ENCODE assay signal across 8 cellular contexts in genomic region chr6:551405-551804, GRCh38.
DNase-seq lines count a peak whose midpoint lies in the region; ATAC-seq and TF ChIP-seq lines count a peak whose summit lies in the region.

No MANE protein-coding gene starts in this region.

- H3K27me3 Mint-ChIP-seq in activated T-cell treated with anti-CD3 and anti-CD28 coated beads, Interleukin-2, amount 50 U/mL, for 72 hours (ENCODE audit: low read depth): no peaks in the 10 kb centered on the region

- DNase-seq in AG04450 (ENCODE audit: low read depth, low spot score) (no peak), iPS-NIHi11 (ENCODE audit: low spot score) (peak; percentile 58), esophagus muscularis mucosa (ENCODE audit: extremely low spot score) (no peak), aorta (no peak)
- peak; percentile 51 to 63 for DNase-seq in activated T-cell treated with anti-CD3 and anti-CD28 coated beads, Interleukin-2, amount 50 U/mL, for 72 hours

- WGBS in esophagus muscularis mucosa: 69% methylated on average over 4 of the region's 4 CpGs
- 62 to 72% methylated on average over 3 to 4 of the region's 4 CpGs for WGBS in aorta, 2 donors

- H3K4me1 ChIP-seq in HEK293 (ENCODE audit: control insufficient read depth, insufficient read depth, low read length) (0 out of 2 replicates have a peak, but pooled peaks cover 3% of the 10 kb centered on the region), esophagus muscularis mucosa (no peaks in the 10 kb centered on the region), aorta (ENCODE audit: control insufficient read depth in 1 of 2, insufficient read depth in 2 of 2, low read length in 2 of 2) (no peaks in the 10 kb centered on the region)

- H3K27me3 ChIP-seq in AG04450 (ENCODE audit: control insufficient read depth, insufficient read depth, low read length) (no peaks in the 10 kb centered on the region), esophagus muscularis mucosa (no peaks in the 10 kb centered on the region), aorta (ENCODE audit: control insufficient read depth in 1 of 2, insufficient read depth in 2 of 2, low read length in 1 of 2) (no peaks in the 10 kb centered on the region)

- TF ChIP-seq CTCF in AG04450 (IDR thresholded peaks at IDR 0.05; ENCODE audit: low read depth, low read length): peak; percentile 20; the same call in 1 of the 2 replicates
- TF ChIP-seq CTCF in HEK293 (tag by site-specific recombination; IDR thresholded peaks at IDR 0.05): peak; percentile 72; the same call in 1 of the 2 replicates
- no peak for TF ChIP-seq CTCF in esophagus muscularis mucosa (IDR thresholded peaks at IDR 0.05)

- H3K4me1 Mint-ChIP-seq in activated T-cell treated with anti-CD3 and anti-CD28 coated beads, Interleukin-2, amount 50 U/mL, for 72 hours (ENCODE audit: low read depth): peaks cover 67% of the 10 kb centered on the region

- no peaks in the 10 kb centered on the region for H3K9me3 Mint-ChIP-seq in activated T-cell treated with anti-CD3 and anti-CD28 coated beads, Interleukin-2, amount 50 U/mL, for 72 hours

- peak; percentile 67 to 75 for ATAC-seq in activated T-cell treated with anti-CD3 and anti-CD28 coated beads, Interleukin-2, amount 50 U/mL, for 72 hours (replicated peaks in 1 of 2)
- ATAC-seq in GM21576 (IDR thresholded peaks at IDR 0.05; ENCODE audit: unreplicated experiment): no peak
- ATAC-seq in HG02642 (IDR thresholded peaks at IDR 0.05; ENCODE audit: poor library complexity, unreplicated experiment): no peak
- ATAC-seq in aorta (ENCODE audit: low FRiP score): no peak

- TF ChIP-seq POLR2A in esophagus muscularis mucosa (IDR thresholded peaks at IDR 0.05; ENCODE audit: low read depth): no peak

- TF ChIP-seq EP300 in esophagus muscularis mucosa (IDR thresholded peaks at IDR 0.05): no peak

- POLR2A ChIA-PET in AG04450 (lab: Yijun Ruan, JAX): no interaction called here
- POLR2A ChIA-PET in HEK293 (lab: Yijun Ruan, JAX): no interaction called here

- peak overlapping the region; percentile 56 to 65 for H3K4me3 Mint-ChIP-seq in activated T-cell treated with anti-CD3 and anti-CD28 coated beads, Interleukin-2, amount 50 U/mL, for 72 hours

- peaks cover 0 to 15% of the 10 kb centered on the region in 2 donors for H3K36me3 Mint-ChIP-seq in activated T-cell treated with anti-CD3 and anti-CD28 coated beads, Interleukin-2, amount 50 U/mL, for 72 hours (ENCODE audit: insufficient read depth in 2 of 2)

- H3K36me3 ChIP-seq in HEK293 (ENCODE audit: control insufficient read depth in 2 of 2, insufficient read depth in 1 of 2, low read length in 2 of 2): peaks cover 14 to 47% of the 10 kb centered on the region in 2 experiments; a peak in 2 of 3 replicates
- peaks cover 21 to 85% (median 54%) of the 10 kb centered on the region in 4 donors for H3K36me3 ChIP-seq in esophagus muscularis mucosa
- H3K36me3 ChIP-seq in aorta (ENCODE audit: control insufficient read depth in 1 of 2, insufficient read depth in 2 of 2, low read length in 1 of 2): peaks cover 3 to 6% of the 10 kb centered on the region in 2 donors

- H3K9me3 ChIP-seq in AG04450 (ENCODE audit: control insufficient read depth, insufficient read depth, low read length): no peaks in the 10 kb centered on the region
- H3K9me3 ChIP-seq in HEK293 (ENCODE audit: control insufficient read depth, insufficient read depth, low read depth, low read length): no peaks in the 10 kb centered on the region
- H3K9me3 ChIP-seq in esophagus muscularis mucosa: no peaks in the 10 kb centered on the region
- H3K9me3 ChIP-seq in aorta (ENCODE audit: control insufficient read depth, low read length): no peaks in the 10 kb centered on the region

- intact Hi-C loops in esophagus muscularis mucosa (cut with DNase I): no loop called here
- intact Hi-C loops in aorta (cut with DNase I): no loop called here

- CTCF ChIA-PET in AG04450 (lab: Charles Lee) (no interaction called here), HEK293 (lab: Yijun Ruan, JAX) (interaction anchor here (0.6 to 2.6 kb wide), 5 partner anchors 10 to 363 kb away, joined by 3 to 14 read pairs (median 4); no protein-coding TSS in a partner anchor)

- H3K27ac ChIP-seq in AG04450 (ENCODE audit: low read depth, low read length) (no peak overlapping the region), HEK293 (ENCODE audit: extremely low read depth, low read depth, low read length) (no peak overlapping the region), esophagus muscularis mucosa (replicated peaks in 1 of 4) (no peak overlapping the region), aorta (ENCODE audit: low read depth in 1 of 2, low read length in 2 of 2) (no peak overlapping the region)

- H3K4me3 ChIP-seq in AG04450 (ENCODE audit: low read depth, low read length) (no peak overlapping the region), HEK293 (ENCODE audit: low read depth, low read length) (no peak overlapping the region), esophagus muscularis mucosa (no peak overlapping the region), aorta (ENCODE audit: low read length in 2 of 2) (no peak overlapping the region)

- H3K27ac Mint-ChIP-seq in activated T-cell treated with anti-CD3 and anti-CD28 coated beads, Interleukin-2, amount 50 U/mL, for 72 hours: peak overlapping the region; percentile 93

TF ChIP-seq in HEK293, 187 proteins besides CTCF, POLR2A, EP300 and RAD21 (continues in another document):
- 0 out of 2 replicates have a peak, but pooled peaks have one; percentile 33 for TF ChIP-seq ZNF335 (tag by site-specific recombination; conservative IDR thresholded peaks at IDR 0.05)
- TF ChIP-seq ZNF266 (tag by site-specific recombination; IDR thresholded peaks at IDR 0.05; ENCODE audit: low read depth): no peak
- TF ChIP-seq ZNF701 (tag by site-specific recombination; IDR thresholded peaks at IDR 0.05): no peak
- no peak for TF ChIP-seq ZNF221 (tag by site-specific recombination; IDR thresholded peaks at IDR 0.05; ENCODE audit: borderline replicate concordance)
- peak; percentile 56 for TF ChIP-seq ZNF629 (tag by site-specific recombination; IDR thresholded peaks at IDR 0.05)
- TF ChIP-seq ZNF423 (tag by site-specific recombination; IDR thresholded peaks at IDR 0.05): peak; percentile 59; the same call in 1 of the 2 replicates
- TF ChIP-seq GLIS1 (tag by site-specific recombination; IDR thresholded peaks at IDR 0.05): peak; percentile 65
- TF ChIP-seq ZBTB20 (tag by site-specific recombination; IDR thresholded peaks at IDR 0.05): no peak
- TF ChIP-seq, protein P1, sequence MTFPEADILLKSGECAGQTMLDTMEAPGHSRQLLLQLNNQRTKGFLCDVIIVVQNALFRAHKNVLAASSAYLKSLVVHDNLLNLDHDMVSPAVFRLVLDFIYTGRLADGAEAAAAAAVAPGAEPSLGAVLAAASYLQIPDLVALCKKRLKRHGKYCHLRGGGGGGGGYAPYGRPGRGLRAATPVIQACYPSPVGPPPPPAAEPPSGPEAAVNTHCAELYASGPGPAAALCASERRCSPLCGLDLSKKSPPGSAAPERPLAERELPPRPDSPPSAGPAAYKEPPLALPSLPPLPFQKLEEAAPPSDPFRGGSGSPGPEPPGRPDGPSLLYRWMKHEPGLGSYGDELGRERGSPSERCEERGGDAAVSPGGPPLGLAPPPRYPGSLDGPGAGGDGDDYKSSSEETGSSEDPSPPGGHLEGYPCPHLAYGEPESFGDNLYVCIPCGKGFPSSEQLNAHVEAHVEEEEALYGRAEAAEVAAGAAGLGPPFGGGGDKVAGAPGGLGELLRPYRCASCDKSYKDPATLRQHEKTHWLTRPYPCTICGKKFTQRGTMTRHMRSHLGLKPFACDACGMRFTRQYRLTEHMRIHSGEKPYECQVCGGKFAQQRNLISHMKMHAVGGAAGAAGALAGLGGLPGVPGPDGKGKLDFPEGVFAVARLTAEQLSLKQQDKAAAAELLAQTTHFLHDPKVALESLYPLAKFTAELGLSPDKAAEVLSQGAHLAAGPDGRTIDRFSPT (tag by site-specific recombination; IDR thresholded peaks at IDR 0.05): no peak
- peak; percentile 35 for TF ChIP-seq ZNF654 (tag by site-specific recombination; IDR thresholded peaks at IDR 0.05; ENCODE audit: low read depth)
- TF ChIP-seq ZNF580 (tag by site-specific recombination; IDR thresholded peaks at IDR 0.05): no peak
- TF ChIP-seq, protein P2, sequence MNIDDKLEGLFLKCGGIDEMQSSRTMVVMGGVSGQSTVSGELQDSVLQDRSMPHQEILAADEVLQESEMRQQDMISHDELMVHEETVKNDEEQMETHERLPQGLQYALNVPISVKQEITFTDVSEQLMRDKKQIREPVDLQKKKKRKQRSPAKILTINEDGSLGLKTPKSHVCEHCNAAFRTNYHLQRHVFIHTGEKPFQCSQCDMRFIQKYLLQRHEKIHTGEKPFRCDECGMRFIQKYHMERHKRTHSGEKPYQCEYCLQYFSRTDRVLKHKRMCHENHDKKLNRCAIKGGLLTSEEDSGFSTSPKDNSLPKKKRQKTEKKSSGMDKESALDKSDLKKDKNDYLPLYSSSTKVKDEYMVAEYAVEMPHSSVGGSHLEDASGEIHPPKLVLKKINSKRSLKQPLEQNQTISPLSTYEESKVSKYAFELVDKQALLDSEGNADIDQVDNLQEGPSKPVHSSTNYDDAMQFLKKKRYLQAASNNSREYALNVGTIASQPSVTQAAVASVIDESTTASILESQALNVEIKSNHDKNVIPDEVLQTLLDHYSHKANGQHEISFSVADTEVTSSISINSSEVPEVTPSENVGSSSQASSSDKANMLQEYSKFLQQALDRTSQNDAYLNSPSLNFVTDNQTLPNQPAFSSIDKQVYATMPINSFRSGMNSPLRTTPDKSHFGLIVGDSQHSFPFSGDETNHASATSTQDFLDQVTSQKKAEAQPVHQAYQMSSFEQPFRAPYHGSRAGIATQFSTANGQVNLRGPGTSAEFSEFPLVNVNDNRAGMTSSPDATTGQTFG (tag by site-specific recombination; IDR thresholded peaks at IDR 0.05; ENCODE audit: borderline replicate concordance): no peak
- TF ChIP-seq ZNF501 (tag by site-specific recombination; IDR thresholded peaks at IDR 0.05): no peak

Comparison
In these comparisons a context has a peak if more than half of its experiments do, and no peak if none do; other contexts are left out.
1. DNase-seq: peak in activated T-cell treated with anti-CD3 and anti-CD28 coated beads, Interleukin-2, amount 50 U/mL, for 72 hours (2 of 2) and iPS-NIHi11 (single experiment); none in AG04450 (single experiment), esophagus muscularis mucosa (single experiment) and aorta (0 of 2).
2. CTCF ChIP-seq: peak in AG04450 (single experiment) and HEK293 (single experiment); none in esophagus muscularis mucosa (0 of 3).
3. ATAC-seq: peak in activated T-cell treated with anti-CD3 and anti-CD28 coated beads, Interleukin-2, amount 50 U/mL, for 72 hours (2 of 2); none in GM21576 (single experiment), HG02642 (single experiment) and aorta (single experiment).